Comparison of ENCODE assay signal across 15 cellular contexts in genomic region chr5:156758012-156758791, GRCh38.
DNase-seq lines count a peak whose midpoint lies in the region; ATAC-seq and TF ChIP-seq lines count a peak whose summit lies in the region.
"Had no signal": no experiment of that assay in that cellular context is flagged by ENCODE, and none has a peak within 500 bp of the region (broad histone marks: within the 10 kb centered on the region; RNA-seq: fewer than 3 reads in every experiment).

No MANE protein-coding gene starts in this region.

- H3K27ac Mint-ChIP-seq in activated CD4-positive, alpha-beta T cell treated with anti-CD3 and anti-CD28 coated beads, Interleukin-2, amount 10 ng/mL, durations not matched to agents 24 days and 14 days = no peak overlapping the region
- H3K27ac Mint-ChIP-seq: CD8-positive, alpha-beta memory T cell had no signal

- H3K36me3 ChIP-seq in heart right ventricle (peaks cover 0 to 2% (median 0%) of the 10 kb centered on the region in 9 donors), thyroid gland (no peaks in the 10 kb centered on the region)
- H3K36me3 ChIP-seq: BLaER1, HAP-1 had no signal

- no peak overlapping the region for H3K4me3 Mint-ChIP-seq in activated CD4-positive, alpha-beta T cell treated with anti-CD3 and anti-CD28 coated beads, Interleukin-2, amount 10 ng/mL, durations not matched to agents 24 days and 14 days
- H3K4me3 Mint-ChIP-seq: CD8-positive, alpha-beta memory T cell had no signal

- peak; percentile 31 for DNase-seq in activated CD4-positive, alpha-beta T cell treated with anti-CD3 and anti-CD28 coated beads, Interleukin-2, amount 10 ng/mL, durations not matched to agents 24 days and 14 days
- DNase-seq in activated CD4-positive, alpha-beta T cell treated with anti-CD3 and anti-CD28 coated beads, Interleukin-2, amount 50 U/mL, for 4 hours = no peak
- no peak for DNase-seq in heart right ventricle
- peak; percentile 4 for DNase-seq in inferior parietal cortex (ENCODE audit: extremely low spot score)
- DNase-seq in thyroid gland = peak; percentile 5 to 10
- no peak for DNase-seq in NCI-H2171 (lab: John Stamatoyannopoulos, UW)
- no peak for DNase-seq in islet precursor cell
- DNase-seq: Caco-2; CD8-positive, alpha-beta memory T cell; DND-41; GDM1 had no signal

- no peak overlapping the region for H3K4me3 ChIP-seq in heart right ventricle
- no peak overlapping the region for H3K4me3 ChIP-seq in thyroid gland (replicated peaks in 1 of 3)
- H3K4me3 ChIP-seq: BLaER1, HAP-1 had no signal

- intact Hi-C loops in activated CD4-positive, alpha-beta T cell treated with anti-CD3 and anti-CD28 coated beads, Interleukin-2, amount 10 ng/mL, durations not matched to agents 24 days and 14 days (cut with micrococcal nuclease) = no loop called here
- intact Hi-C loops in heart right ventricle (cut with DNase I) = no loop called here
- intact Hi-C loops in thyroid gland (cut with DNase I) = no loop called here

- no peaks in the 10 kb centered on the region for H3K27me3 ChIP-seq in heart right ventricle
- H3K27me3 ChIP-seq in thyroid gland = no peaks in the 10 kb centered on the region
- H3K27me3 ChIP-seq: BLaER1 had no signal

- WGBS in heart right ventricle, 2 donors = 45 to 56% methylated on average over 2 of the region's 2 CpGs
- 87 to 89% methylated on average over 2 of the region's 2 CpGs for WGBS in thyroid gland, 2 donors

- H3K36me3 Mint-ChIP-seq in activated CD4-positive, alpha-beta T cell treated with anti-CD3 and anti-CD28 coated beads, Interleukin-2, amount 10 ng/mL, durations not matched to agents 24 days and 14 days (ENCODE audit: low read depth) = no peaks in the 10 kb centered on the region
- H3K36me3 Mint-ChIP-seq: CD8-positive, alpha-beta memory T cell had no signal

- ATAC-seq in heart right ventricle = peak in 4 of 8 donors; percentile 51 to 80 (median 74)
- ATAC-seq in GM21390 (IDR thresholded peaks at IDR 0.05; ENCODE audit: unreplicated experiment) = no peak

- H3K4me1 ChIP-seq in heart right ventricle (peaks cover 0 to 21% (median 5%) of the 10 kb centered on the region in 9 donors), thyroid gland (peaks cover 0 to 9% of the 10 kb centered on the region in 2 donors)
- H3K4me1 ChIP-seq: BLaER1, Caco-2, HAP-1 had no signal

- TF ChIP-seq CTCF in heart right ventricle (IDR thresholded peaks at IDR 0.05) (no peak), thyroid gland (IDR thresholded peaks at IDR 0.05) (no peak)

- H3K9me3 ChIP-seq in heart right ventricle (no peaks in the 10 kb centered on the region), thyroid gland (no peaks in the 10 kb centered on the region)
- H3K9me3 ChIP-seq: BLaER1, Caco-2, HAP-1 had no signal

- H3K27ac ChIP-seq in heart right ventricle (peak overlapping the region in 8 of 10 donors; percentile 37 to 75 (median 69)), thyroid gland (no peak overlapping the region)
- H3K27ac ChIP-seq: 22Rv1, BLaER1 had no signal

- TF ChIP-seq POLR2A in thyroid gland (IDR thresholded peaks at IDR 0.05) = no peak

- no peaks in the 10 kb centered on the region for H3K27me3 Mint-ChIP-seq in activated CD4-positive, alpha-beta T cell treated with anti-CD3 and anti-CD28 coated beads, Interleukin-2, amount 10 ng/mL, durations not matched to agents 24 days and 14 days

- peaks cover 17% of the 10 kb centered on the region for H3K4me1 Mint-ChIP-seq in activated CD4-positive, alpha-beta T cell treated with anti-CD3 and anti-CD28 coated beads, Interleukin-2, amount 10 ng/mL, durations not matched to agents 24 days and 14 days

- peaks cover 12% of the 10 kb centered on the region for H3K9me3 Mint-ChIP-seq in activated CD4-positive, alpha-beta T cell treated with anti-CD3 and anti-CD28 coated beads, Interleukin-2, amount 10 ng/mL, durations not matched to agents 24 days and 14 days
- H3K9me3 Mint-ChIP-seq: CD8-positive, alpha-beta memory T cell had no signal

Comparison
In these comparisons a context has a peak if more than half of its experiments do, and no peak if none do; other contexts are left out.
1. DNase-seq: peak in activated CD4-positive, alpha-beta T cell treated with anti-CD3 and anti-CD28 coated beads, Interleukin-2, amount 10 ng/mL, durations not matched to agents 24 days and 14 days (single experiment), inferior parietal cortex (single experiment) and thyroid gland (2 of 2); none in activated CD4-positive, alpha-beta T cell treated with anti-CD3 and anti-CD28 coated beads, Interleukin-2, amount 50 U/mL, for 4 hours (0 of 2), heart right ventricle (0 of 2), NCI-H2171 (single experiment) and islet precursor cell (single experiment).
2. H3K27ac ChIP-seq: peak in heart right ventricle (8 of 10); none in thyroid gland (0 of 3).